8 cellular contexts compared by ENCODE assay signal in the genomic region with DNA sequence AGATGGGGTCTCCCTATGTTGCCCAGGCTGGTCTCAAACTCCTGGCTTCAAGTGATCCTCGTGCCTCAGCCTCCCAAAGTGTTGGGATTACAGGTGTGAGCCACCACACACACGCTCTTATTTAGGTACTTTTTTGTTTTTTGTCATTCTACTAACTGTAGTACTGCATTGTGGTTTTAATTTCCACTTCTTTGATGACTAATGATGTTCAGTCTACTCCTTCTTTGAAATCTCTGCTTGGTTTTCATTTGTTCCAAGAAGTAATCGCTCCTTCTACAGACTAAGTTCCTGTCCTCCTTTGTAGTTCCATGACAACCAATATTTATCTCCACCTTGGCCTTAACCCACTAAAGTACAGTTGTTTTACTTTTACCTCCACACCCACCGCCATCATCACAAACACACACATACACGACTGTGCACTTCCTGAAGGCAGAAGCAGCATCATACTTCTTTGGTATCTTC. TPM values are rescaled to one million over a fixed set of nuclear protein-coding genes. Genes with fewer than 3 reads are reported as not detected.
DNase-seq lines count a peak whose midpoint lies in the region; ATAC-seq and TF ChIP-seq lines count a peak whose summit lies in the region.

No MANE protein-coding gene starts in this region.

- no peak overlapping the region for H3K27ac ChIP-seq in HUES6 (ENCODE audit: low read depth, low read length)

- CTCF ChIA-PET in WTC11 (lab: Charles Lee) = interaction anchor here (1.1 to 1.9 kb wide), 5 partner anchors 9 to 617 kb away, joined by 4 to 11 read pairs (median 8); partner anchors contain the start of gene PLCD1

- H3K9me3 Mint-ChIP-seq in WTC11 = no peaks in the 10 kb centered on the region
- H3K9me3 Mint-ChIP-seq in effector memory CD8-positive, alpha-beta T cell = peaks cover 3 to 10% of the 10 kb centered on the region in 2 donors

- POLR2A ChIA-PET in WTC11 (lab: Charles Lee) = interaction anchor here (0.7 kb wide), 1 partner anchor 9 kb away, joined by 5 read pairs; the partner anchor contains the start of gene PLCD1

- no peak for DNase-seq in WTC11 (ENCODE audit: low spot score)
- peak in 2 of 3 experiments; percentile 22 to 34 for DNase-seq in effector memory CD8-positive, alpha-beta T cell
- no peak for DNase-seq in sciatic nerve (ENCODE audit: low spot score)
- DNase-seq in NOMO-1 treated with DMSO at 0.1 percent for 48 hours (lab: John Stamatoyannopoulos, UW; ENCODE audit: unreplicated experiment) = no peak
- DNase-seq in iPS-NIHi7 (ENCODE audit: extremely low spot score) = no peak
- DNase-seq in NOMO-1 treated with dmso at 0.1 percent for 144 hours (lab: John Stamatoyannopoulos, UW; ENCODE audit: unreplicated experiment) = no peak

- peaks cover 45% of the 10 kb centered on the region for H3K27me3 Mint-ChIP-seq in WTC11 (ENCODE audit: low read depth)
- H3K27me3 Mint-ChIP-seq in effector memory CD8-positive, alpha-beta T cell = no peaks in the 10 kb centered on the region

- H3K9me3 ChIP-seq in HUES6 (ENCODE audit: control insufficient read depth, insufficient read depth, low read depth, low read length) = no peaks in the 10 kb centered on the region

- no peak overlapping the region for H3K27ac Mint-ChIP-seq in WTC11
- H3K27ac Mint-ChIP-seq in effector memory CD8-positive, alpha-beta T cell = peak overlapping the region; percentile 93 to 96

- H3K4me3 Mint-ChIP-seq in WTC11 = peak overlapping the region; percentile 66
- H3K4me3 Mint-ChIP-seq in effector memory CD8-positive, alpha-beta T cell = peak overlapping the region; percentile 71 to 89

- H3K4me1 ChIP-seq in HUES6 (ENCODE audit: control insufficient read depth, insufficient read depth, low read length) = peaks cover 22% of the 10 kb centered on the region

- peak overlapping the region; percentile 76 for H3K4me3 ChIP-seq in HUES6 (ENCODE audit: low read depth, low read length)

- intact Hi-C loops in sciatic nerve (cut with DNase I) = no loop called here

- no peak for TF ChIP-seq CTCF in WTC11 (IDR thresholded peaks at IDR 0.05)

- no peaks in the 10 kb centered on the region for H3K36me3 Mint-ChIP-seq in WTC11
- peaks cover 21% of the 10 kb centered on the region for H3K36me3 Mint-ChIP-seq in effector memory CD8-positive, alpha-beta T cell (ENCODE audit: insufficient read depth)

- no peak overlapping the region for H3K9ac ChIP-seq in HUES6 (ENCODE audit: low read length)

- ATAC-seq in WTC11 (no peak), sciatic nerve (peak; percentile 5), HG03196 (IDR thresholded peaks at IDR 0.05; ENCODE audit: unreplicated experiment) (no peak)
- peak; percentile 48 for ATAC-seq in effector memory CD8-positive, alpha-beta T cell (replicated peaks)

- peaks cover 18% of the 10 kb centered on the region for H3K4me1 Mint-ChIP-seq in WTC11
- peaks cover 30 to 38% of the 10 kb centered on the region in 2 donors for H3K4me1 Mint-ChIP-seq in effector memory CD8-positive, alpha-beta T cell (ENCODE audit: low read depth in 2 of 2)

- peaks cover 25% of the 10 kb centered on the region for H3K27me3 ChIP-seq in HUES6 (ENCODE audit: control insufficient read depth, insufficient read depth, low read length)

- H3K36me3 ChIP-seq in HUES6 (ENCODE audit: control insufficient read depth, insufficient read depth, low read length) = no peaks in the 10 kb centered on the region

TF ChIP-seq in WTC11, 78 proteins besides CTCF, POLR2A, EP300 and RAD21 (continues in another document):
- TF ChIP-seq ZNF138 (CRISPR knock-in tag; conservative IDR thresholded peaks at IDR 0.05) (no peak), ZBTB21 (CRISPR knock-in tag; IDR thresholded peaks at IDR 0.05; ENCODE audit: borderline replicate concordance) (no peak), TCF7 (CRISPR knock-in tag; IDR thresholded peaks at IDR 0.05; ENCODE audit: low read depth) (no peak), SOX15 (CRISPR knock-in tag; IDR thresholded peaks at IDR 0.05) (no peak), ELF4 (CRISPR knock-in tag; IDR thresholded peaks at IDR 0.05; ENCODE audit: low read depth) (no peak), SMAD3 (CRISPR knock-in tag; IDR thresholded peaks at IDR 0.05; ENCODE audit: borderline replicate concordance) (no peak), ZMAT4 (CRISPR knock-in tag; IDR thresholded peaks at IDR 0.05) (no peak), ZNF396 (CRISPR knock-in tag; IDR thresholded peaks at IDR 0.05; ENCODE audit: borderline replicate concordance) (no peak), FOXP4 (CRISPR knock-in tag; IDR thresholded peaks at IDR 0.05) (no peak), CBFB (CRISPR knock-in tag; IDR thresholded peaks at IDR 0.05; ENCODE audit: low read depth) (no peak), CREB1 (CRISPR knock-in tag; IDR thresholded peaks at IDR 0.05) (no peak)
- TF ChIP-seq, protein P1, sequence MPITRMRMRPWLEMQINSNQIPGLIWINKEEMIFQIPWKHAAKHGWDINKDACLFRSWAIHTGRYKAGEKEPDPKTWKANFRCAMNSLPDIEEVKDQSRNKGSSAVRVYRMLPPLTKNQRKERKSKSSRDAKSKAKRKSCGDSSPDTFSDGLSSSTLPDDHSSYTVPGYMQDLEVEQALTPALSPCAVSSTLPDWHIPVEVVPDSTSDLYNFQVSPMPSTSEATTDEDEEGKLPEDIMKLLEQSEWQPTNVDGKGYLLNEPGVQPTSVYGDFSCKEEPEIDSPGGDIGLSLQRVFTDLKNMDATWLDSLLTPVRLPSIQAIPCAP (CRISPR knock-in tag; IDR thresholded peaks at IDR 0.05) = no peak
- TF ChIP-seq, protein P2, sequence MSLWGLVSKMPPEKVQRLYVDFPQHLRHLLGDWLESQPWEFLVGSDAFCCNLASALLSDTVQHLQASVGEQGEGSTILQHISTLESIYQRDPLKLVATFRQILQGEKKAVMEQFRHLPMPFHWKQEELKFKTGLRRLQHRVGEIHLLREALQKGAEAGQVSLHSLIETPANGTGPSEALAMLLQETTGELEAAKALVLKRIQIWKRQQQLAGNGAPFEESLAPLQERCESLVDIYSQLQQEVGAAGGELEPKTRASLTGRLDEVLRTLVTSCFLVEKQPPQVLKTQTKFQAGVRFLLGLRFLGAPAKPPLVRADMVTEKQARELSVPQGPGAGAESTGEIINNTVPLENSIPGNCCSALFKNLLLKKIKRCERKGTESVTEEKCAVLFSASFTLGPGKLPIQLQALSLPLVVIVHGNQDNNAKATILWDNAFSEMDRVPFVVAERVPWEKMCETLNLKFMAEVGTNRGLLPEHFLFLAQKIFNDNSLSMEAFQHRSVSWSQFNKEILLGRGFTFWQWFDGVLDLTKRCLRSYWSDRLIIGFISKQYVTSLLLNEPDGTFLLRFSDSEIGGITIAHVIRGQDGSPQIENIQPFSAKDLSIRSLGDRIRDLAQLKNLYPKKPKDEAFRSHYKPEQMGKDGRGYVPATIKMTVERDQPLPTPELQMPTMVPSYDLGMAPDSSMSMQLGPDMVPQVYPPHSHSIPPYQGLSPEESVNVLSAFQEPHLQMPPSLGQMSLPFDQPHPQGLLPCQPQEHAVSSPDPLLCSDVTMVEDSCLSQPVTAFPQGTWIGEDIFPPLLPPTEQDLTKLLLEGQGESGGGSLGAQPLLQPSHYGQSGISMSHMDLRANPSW (CRISPR knock-in tag; conservative IDR thresholded peaks at IDR 0.05; ENCODE audit: low read depth) = no peak
- TF ChIP-seq, protein P3, sequence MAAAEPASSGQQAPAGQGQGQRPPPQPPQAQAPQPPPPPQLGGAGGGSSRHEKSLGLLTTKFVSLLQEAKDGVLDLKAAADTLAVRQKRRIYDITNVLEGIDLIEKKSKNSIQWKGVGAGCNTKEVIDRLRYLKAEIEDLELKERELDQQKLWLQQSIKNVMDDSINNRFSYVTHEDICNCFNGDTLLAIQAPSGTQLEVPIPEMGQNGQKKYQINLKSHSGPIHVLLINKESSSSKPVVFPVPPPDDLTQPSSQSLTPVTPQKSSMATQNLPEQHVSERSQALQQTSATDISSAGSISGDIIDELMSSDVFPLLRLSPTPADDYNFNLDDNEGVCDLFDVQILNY (CRISPR knock-in tag; IDR thresholded peaks at IDR 0.05) = no peak
- TF ChIP-seq, protein P4, sequence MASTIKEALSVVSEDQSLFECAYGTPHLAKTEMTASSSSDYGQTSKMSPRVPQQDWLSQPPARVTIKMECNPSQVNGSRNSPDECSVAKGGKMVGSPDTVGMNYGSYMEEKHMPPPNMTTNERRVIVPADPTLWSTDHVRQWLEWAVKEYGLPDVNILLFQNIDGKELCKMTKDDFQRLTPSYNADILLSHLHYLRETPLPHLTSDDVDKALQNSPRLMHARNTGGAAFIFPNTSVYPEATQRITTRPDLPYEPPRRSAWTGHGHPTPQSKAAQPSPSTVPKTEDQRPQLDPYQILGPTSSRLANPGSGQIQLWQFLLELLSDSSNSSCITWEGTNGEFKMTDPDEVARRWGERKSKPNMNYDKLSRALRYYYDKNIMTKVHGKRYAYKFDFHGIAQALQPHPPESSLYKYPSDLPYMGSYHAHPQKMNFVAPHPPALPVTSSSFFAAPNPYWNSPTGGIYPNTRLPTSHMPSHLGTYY (CRISPR knock-in tag; IDR thresholded peaks at IDR 0.05) = no peak

RNA-seq across cellular contexts. Expression of gene DLEC1, which starts 0.5 kb away (rescaled TPM):
- total RNA-seq in WTC11 (2021) (0.81 to 1.4 TPM (median 1.1 TPM) in 3 replicates), sciatic nerve (4.8 TPM)

RNA-seq across cellular contexts. Expression of gene PLCD1, which starts 9.0 kb away (rescaled TPM):
- 29.9 to 33.3 TPM (median 32.6 TPM) in 3 replicates for total RNA-seq in WTC11 (2021)
- total RNA-seq in sciatic nerve = 40.7 TPM

RNA-seq across cellular contexts. Expression of gene VILL, which starts 47.9 kb away (rescaled TPM):
- 4.7 to 5.9 TPM (median 4.7 TPM) in 3 replicates for total RNA-seq in WTC11 (2021)
- 9.9 TPM for total RNA-seq in sciatic nerve

Comparison
In these comparisons a context has a peak if more than half of its experiments do, and no peak if none do; other contexts are left out.
1. ATAC-seq: peak in effector memory CD8-positive, alpha-beta T cell (single experiment) and sciatic nerve (single experiment); none in WTC11 (single experiment) and HG03196 (single experiment).
2. DNase-seq: peak in effector memory CD8-positive, alpha-beta T cell (2 of 3); none in WTC11 (single experiment), sciatic nerve (single experiment), NOMO-1 treated with DMSO at 0.1 percent for 48 hours (single experiment), iPS-NIHi7 (single experiment) and NOMO-1 treated with dmso at 0.1 percent for 144 hours (single experiment).